In genomic region chr16:625402-626173, GRCh38 we compare ENCODE assay signal across 32 cellular contexts. TPM values are rescaled to one million over a fixed set of nuclear protein-coding genes. Genes with fewer than 3 reads are reported as not detected.
A peak's percentile ranks its signal among the peaks of the same experiment; 100 is the strongest.
DNase-seq lines count a peak whose midpoint lies in the region; TF ChIP-seq lines count a peak whose summit lies in the region.
"Had no signal": no experiment of that assay in that cellular context is flagged by ENCODE, and none has a peak within 500 bp of the region (broad histone marks: within the 10 kb centered on the region; RNA-seq: fewer than 3 reads in every experiment).

No MANE protein-coding gene starts in this region.

- H3K9me3 Mint-ChIP-seq in HFFc6 = no peaks in the 10 kb centered on the region
- no peaks in the 10 kb centered on the region for H3K9me3 Mint-ChIP-seq in activated CD4-positive, alpha-beta T cell treated with anti-CD3 and anti-CD28 coated beads, Interleukin-2, amount 10 ng/mL, durations not matched to agents 24 days and 14 days
- H3K9me3 Mint-ChIP-seq: activated CD8-positive, alpha-beta T cell treated with anti-CD3 and anti-CD28 coated beads for 36 hours; activated naive CD4-positive, alpha-beta T cell treated with anti-CD3 and anti-CD28 coated beads for 36 hours; naive B cell had no signal

- H3K27ac ChIP-seq in BLaER1 (no peak overlapping the region), mesenchymal stem cell (ENCODE audit: low read length, poor library complexity, severe bottlenecking) (no peak overlapping the region)
- H3K27ac ChIP-seq: body of pancreas, foreskin keratinocyte, neutrophil, prostate gland, tibial artery had no signal

- no peak overlapping the region for H3K14ac ChIP-seq in mesenchymal stem cell (ENCODE audit: low read length in 2 of 2)

- H4K8ac ChIP-seq in mesenchymal stem cell (ENCODE audit: low read length) = no peak overlapping the region

- intact Hi-C loops in activated CD4-positive, alpha-beta T cell treated with anti-CD3 and anti-CD28 coated beads, Interleukin-2, amount 10 ng/mL, durations not matched to agents 24 days and 14 days (cut with micrococcal nuclease) = no loop called here

- no peak overlapping the region for H2BK5ac ChIP-seq in mesenchymal stem cell (ENCODE audit: low read depth, low read length, poor library complexity, severe bottlenecking)

- H3K4me3 ChIP-seq in BLaER1 = no peak overlapping the region
- H3K4me3 ChIP-seq in mesenchymal stem cell (ENCODE audit: insufficient read depth in 1 of 2, low read depth in 1 of 2, low read length in 2 of 2) = no peak overlapping the region
- H3K4me3 ChIP-seq: body of pancreas, dorsolateral prefrontal cortex, esophagus squamous epithelium, prostate gland, tibial artery had no signal

- peaks cover 1% of the 10 kb centered on the region for H3K27me3 Mint-ChIP-seq in HFFc6 (ENCODE audit: insufficient read depth)
- H3K27me3 Mint-ChIP-seq in activated CD4-positive, alpha-beta T cell treated with anti-CD3 and anti-CD28 coated beads, Interleukin-2, amount 10 ng/mL, durations not matched to agents 24 days and 14 days = no peaks in the 10 kb centered on the region
- H3K27me3 Mint-ChIP-seq: activated CD8-positive, alpha-beta T cell treated with anti-CD3 and anti-CD28 coated beads for 36 hours; B cell; naive B cell had no signal

- peak overlapping the region in 1 of 2 experiments; percentile 17 for H3K4ac ChIP-seq in mesenchymal stem cell (ENCODE audit: low read depth in 1 of 2, low read length in 2 of 2)

- no peak overlapping the region for H2BK120ac ChIP-seq in mesenchymal stem cell (ENCODE audit: low read depth, low read length)

- no peak overlapping the region for H3K4me3 Mint-ChIP-seq in HFFc6
- no peak overlapping the region for H3K4me3 Mint-ChIP-seq in activated CD4-positive, alpha-beta T cell treated with anti-CD3 and anti-CD28 coated beads, Interleukin-2, amount 10 ng/mL, durations not matched to agents 24 days and 14 days
- H3K4me3 Mint-ChIP-seq: activated CD8-positive, alpha-beta T cell treated with anti-CD3 and anti-CD28 coated beads for 36 hours; activated naive CD4-positive, alpha-beta T cell treated with anti-CD3 and anti-CD28 coated beads for 36 hours; B cell; naive B cell had no signal

- peaks cover 74% of the 10 kb centered on the region for H4K20me1 ChIP-seq in BLaER1

- H2BK12ac ChIP-seq in mesenchymal stem cell (ENCODE audit: low read length in 2 of 2) = peak overlapping the region in 1 of 2 experiments; percentile 82

- H3K9ac ChIP-seq in BLaER1 = peak overlapping the region; percentile 29; the same call in 1 of the 2 replicates
- H3K9ac ChIP-seq in mesenchymal stem cell (ENCODE audit: low read length) = no peak overlapping the region

- H3K4me1 ChIP-seq in BLaER1 = peaks cover 55% of the 10 kb centered on the region
- H3K4me1 ChIP-seq in mesenchymal stem cell (ENCODE audit: control insufficient read depth, insufficient read depth, low read depth, low read length) = peaks cover 50% of the 10 kb centered on the region

- H3K4me1 Mint-ChIP-seq in HFFc6 (ENCODE audit: low read depth) = peaks cover 43% of the 10 kb centered on the region
- no peaks in the 10 kb centered on the region for H3K4me1 Mint-ChIP-seq in activated CD4-positive, alpha-beta T cell treated with anti-CD3 and anti-CD28 coated beads, Interleukin-2, amount 10 ng/mL, durations not matched to agents 24 days and 14 days
- H3K4me1 Mint-ChIP-seq: B cell had no signal

- DNase-seq in HFFc6 = no peak
- no peak for DNase-seq in mesenchymal stem cell
- no peak for DNase-seq in dermis blood vessel endothelial cell
- DNase-seq in activated CD4-positive, alpha-beta T cell treated with anti-CD3 and anti-CD28 coated beads, Interleukin-2, amount 10 ng/mL, durations not matched to agents 24 days and 14 days = no peak
- no peak for DNase-seq in NCI-H748 (lab: John Stamatoyannopoulos, UW; ENCODE audit: unreplicated experiment)
- DNase-seq: activated CD4-positive, CD25-positive, alpha-beta regulatory T cell treated with anti-CD3 and anti-CD28 coated beads, Interleukin-2, amount 50 U/mL, for 72 hours; activated CD8-positive, alpha-beta memory T cell treated with anti-CD3 and anti-CD28 coated beads, Interleukin-2, amount 50 U/mL, for 48 hours; activated CD8-positive, alpha-beta T cell treated with anti-CD3 and anti-CD28 coated beads for 36 hours; activated naive CD4-positive, alpha-beta T cell treated with anti-CD3 and anti-CD28 coated beads for 36 hours; body of pancreas; cerebellar nuclear complex; DMS 273 treated with DMSO at 0.1 percent for 48 hours; dorsolateral prefrontal cortex; EL; esophagus squamous epithelium; foreskin keratinocyte; Kasumi-1; midbrain; naive B cell; NCI-H1436; NCI-H2081; NCI-H526; PC-3; SHP77; stimulated activated CD4-positive, alpha-beta T cell treated with anti-CD3 and anti-CD28 coated beads, Interleukin-15, amount 100 ng/mL, for 24 hours; stimulated activated CD4-positive, alpha-beta T cell treated with anti-CD3 and anti-CD28 coated beads, Interleukin-4, amount 100 ng/mL, for 4 hours; tibial artery had no signal

- peaks cover 6% of the 10 kb centered on the region; the same call in 1 of the 2 replicates for H3K36me3 Mint-ChIP-seq in HFFc6 (ENCODE audit: low read depth)
- H3K36me3 Mint-ChIP-seq in activated CD4-positive, alpha-beta T cell treated with anti-CD3 and anti-CD28 coated beads, Interleukin-2, amount 10 ng/mL, durations not matched to agents 24 days and 14 days (ENCODE audit: low read depth) = peaks cover 2% of the 10 kb centered on the region
- H3K36me3 Mint-ChIP-seq: naive B cell had no signal

- TF ChIP-seq CTCF in HFFc6 (IDR thresholded peaks at IDR 0.05) = no peak

- WGBS in mesenchymal stem cell = 97% methylated on average over 46 of the region's 46 CpGs

- no peak overlapping the region for H3K23ac ChIP-seq in mesenchymal stem cell (ENCODE audit: low read length in 2 of 2)

- H2AFZ ChIP-seq in mesenchymal stem cell (ENCODE audit: low read depth, low read length) = no peak overlapping the region

- H2BK15ac ChIP-seq in mesenchymal stem cell (ENCODE audit: low read depth, poor library complexity, severe bottlenecking) = peak overlapping the region; percentile 26

- H3K9me3 ChIP-seq in BLaER1 (no peaks in the 10 kb centered on the region), mesenchymal stem cell (ENCODE audit: control insufficient read depth, low read length) (no peaks in the 10 kb centered on the region)
- H3K9me3 ChIP-seq: body of pancreas, esophagus squamous epithelium, neutrophil, prostate gland, tibial artery had no signal

- peak overlapping the region; percentile 11; the same call in 1 of the 2 replicates for H3K27ac Mint-ChIP-seq in HFFc6
- H3K27ac Mint-ChIP-seq in activated CD4-positive, alpha-beta T cell treated with anti-CD3 and anti-CD28 coated beads, Interleukin-2, amount 10 ng/mL, durations not matched to agents 24 days and 14 days = no peak overlapping the region
- H3K27ac Mint-ChIP-seq: activated CD8-positive, alpha-beta T cell treated with anti-CD3 and anti-CD28 coated beads for 36 hours; activated naive CD4-positive, alpha-beta T cell treated with anti-CD3 and anti-CD28 coated beads for 36 hours; B cell had no signal

- H3K27me3 ChIP-seq in BLaER1 (no peaks in the 10 kb centered on the region), mesenchymal stem cell (ENCODE audit: control insufficient read depth in 1 of 2, insufficient read depth in 1 of 2, low read length in 2 of 2) (no peaks in the 10 kb centered on the region)
- H3K27me3 ChIP-seq: body of pancreas, dorsolateral prefrontal cortex, esophagus squamous epithelium, tibial artery had no signal

- H3K4me2 ChIP-seq in BLaER1 = peak overlapping the region; percentile 58
- H3K4me2 ChIP-seq in mesenchymal stem cell (ENCODE audit: low read length, poor library complexity, severe bottlenecking) = no peak overlapping the region

- peaks cover 26% of the 10 kb centered on the region for H3K79me1 ChIP-seq in mesenchymal stem cell (replicated peaks; ENCODE audit: low read length, poor library complexity, severe bottlenecking)

- H3K36me3 ChIP-seq in BLaER1 (peaks cover 43% of the 10 kb centered on the region), mesenchymal stem cell (ENCODE audit: control insufficient read depth in 1 of 2, insufficient read depth in 2 of 2, low read depth in 1 of 2, low read length in 2 of 2) (peaks cover 4 to 53% of the 10 kb centered on the region in 2 experiments)

- H2AK5ac ChIP-seq in mesenchymal stem cell (ENCODE audit: low read length, severe bottlenecking) = no peak overlapping the region

- peak overlapping the region in 1 of 2 experiments; percentile 88 for H3K18ac ChIP-seq in mesenchymal stem cell (ENCODE audit: low read depth in 1 of 2, low read length in 2 of 2)

- peak overlapping the region; percentile 28 for H4K91ac ChIP-seq in mesenchymal stem cell (ENCODE audit: low read length)

RNA-seq across cellular contexts. Expression of gene WFIKKN1, which starts 5.2 kb away (rescaled TPM):
- total RNA-seq in HFFc6 (2021; fragmentation: NEBNext Ultra II Directional; extraction: Animal tissue kit (Norgen Biotek cat#: 25700)) = under 1 TPM in 2 of 6 experiments, not detected in 4; 0.02 to 0.14 TPM
- polyA plus RNA-seq in mesenchymal stem cell (2013, experiment 1 of 2) = 0.15 TPM
- polyA plus RNA-seq in mesenchymal stem cell (2013, experiment 2 of 2) = 0.23 TPM
- total RNA-seq in dermis blood vessel endothelial cell = 0.14 and 0.17 TPM in 2 replicates
- 0.44 and 0.45 TPM in 2 replicates for total RNA-seq in activated CD4-positive, alpha-beta T cell treated with anti-CD3 and anti-CD28 coated beads, Interleukin-2, amount 10 ng/mL, durations not matched to agents 24 days and 14 days
- total RNA-seq: H4 had no signal

RNA-seq across cellular contexts. Expression of gene METTL26, which starts 10.5 kb away (rescaled TPM):
- 100 to 1,000 TPM in 5 of 6 experiments, 10 to 100 TPM in 1; 91.6 to 115 (median 105) TPM for total RNA-seq in HFFc6 (2021; fragmentation: NEBNext Ultra II Directional; extraction: Animal tissue kit (Norgen Biotek cat#: 25700))
- 58.3 TPM for polyA plus RNA-seq in mesenchymal stem cell (2013, experiment 1 of 2)
- 56.5 TPM for polyA plus RNA-seq in mesenchymal stem cell (2013, experiment 2 of 2)
- 76.4 and 83.6 TPM in 2 replicates for total RNA-seq in dermis blood vessel endothelial cell
- total RNA-seq in activated CD4-positive, alpha-beta T cell treated with anti-CD3 and anti-CD28 coated beads, Interleukin-2, amount 10 ng/mL, durations not matched to agents 24 days and 14 days = 146 and 153 TPM in 2 replicates

RNA-seq across cellular contexts. Expression of gene MCRIP2, which starts 16.0 kb away (rescaled TPM):
- 10 to 100 TPM; 18.8 to 30.8 (median 24.2) TPM for total RNA-seq in HFFc6 (2021; fragmentation: NEBNext Ultra II Directional; extraction: Animal tissue kit (Norgen Biotek cat#: 25700))
- 27.2 TPM for polyA plus RNA-seq in mesenchymal stem cell (2013, experiment 1 of 2)
- polyA plus RNA-seq in mesenchymal stem cell (2013, experiment 2 of 2) = 29.7 TPM
- 11.2 and 12.6 TPM in 2 replicates for total RNA-seq in dermis blood vessel endothelial cell
- total RNA-seq in activated CD4-positive, alpha-beta T cell treated with anti-CD3 and anti-CD28 coated beads, Interleukin-2, amount 10 ng/mL, durations not matched to agents 24 days and 14 days = 71.2 and 73.0 TPM in 2 replicates

RNA-seq across cellular contexts. Expression of gene WDR90, which starts 23.6 kb away (rescaled TPM):
- total RNA-seq in HFFc6 (2021; fragmentation: NEBNext Ultra II Directional; extraction: Animal tissue kit (Norgen Biotek cat#: 25700)) = 10 to 100 TPM; 11.6 to 19.0 (median 17.7) TPM
- 7.4 TPM for polyA plus RNA-seq in mesenchymal stem cell (2013, experiment 1 of 2)
- polyA plus RNA-seq in mesenchymal stem cell (2013, experiment 2 of 2) = 6.5 TPM
- 10.7 and 15.1 TPM in 2 replicates for total RNA-seq in dermis blood vessel endothelial cell
- total RNA-seq in activated CD4-positive, alpha-beta T cell treated with anti-CD3 and anti-CD28 coated beads, Interleukin-2, amount 10 ng/mL, durations not matched to agents 24 days and 14 days = 99.9 and 111 TPM in 2 replicates

RNA-seq across cellular contexts. Expression of gene RAB40C, which starts 35.7 kb away (rescaled TPM):
- 10 to 100 TPM; 11.3 to 14.8 (median 12.2) TPM for total RNA-seq in HFFc6 (2021; fragmentation: NEBNext Ultra II Directional; extraction: Animal tissue kit (Norgen Biotek cat#: 25700))
- 11.2 TPM for polyA plus RNA-seq in mesenchymal stem cell (2013, experiment 1 of 2)
- 12.0 TPM for polyA plus RNA-seq in mesenchymal stem cell (2013, experiment 2 of 2)
- 13.3 and 14.1 TPM in 2 replicates for total RNA-seq in dermis blood vessel endothelial cell
- total RNA-seq in activated CD4-positive, alpha-beta T cell treated with anti-CD3 and anti-CD28 coated beads, Interleukin-2, amount 10 ng/mL, durations not matched to agents 24 days and 14 days = 12.5 and 16.5 TPM in 2 replicates
